ENCODE assay signal across 1 cellular context in the genomic region with DNA sequence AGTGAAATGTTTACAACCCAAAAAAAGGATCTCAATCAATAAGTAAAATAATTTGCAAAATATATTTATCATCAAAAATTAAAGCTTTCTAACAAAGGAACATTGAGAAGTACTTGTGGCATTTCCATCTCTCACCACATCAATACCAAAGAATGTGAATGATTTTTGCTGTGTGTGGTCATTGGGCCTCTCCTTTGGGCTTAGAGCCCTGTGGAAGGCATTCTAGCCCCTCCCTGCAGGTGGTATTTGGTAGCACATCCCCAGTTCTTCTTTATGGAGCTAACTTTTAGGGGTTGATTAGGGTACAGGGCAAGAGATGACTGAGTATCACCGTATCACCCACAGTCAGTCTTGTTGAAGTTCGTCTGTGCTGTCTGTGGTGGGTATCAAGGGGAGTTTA.
TF ChIP-seq lines count a peak whose summit lies in the region.

No MANE protein-coding gene starts in this region.

TF ChIP-seq in HepG2, 621 proteins besides CTCF, POLR2A, EP300 and RAD21 (continued from another document):
- TF ChIP-seq, protein P1, sequence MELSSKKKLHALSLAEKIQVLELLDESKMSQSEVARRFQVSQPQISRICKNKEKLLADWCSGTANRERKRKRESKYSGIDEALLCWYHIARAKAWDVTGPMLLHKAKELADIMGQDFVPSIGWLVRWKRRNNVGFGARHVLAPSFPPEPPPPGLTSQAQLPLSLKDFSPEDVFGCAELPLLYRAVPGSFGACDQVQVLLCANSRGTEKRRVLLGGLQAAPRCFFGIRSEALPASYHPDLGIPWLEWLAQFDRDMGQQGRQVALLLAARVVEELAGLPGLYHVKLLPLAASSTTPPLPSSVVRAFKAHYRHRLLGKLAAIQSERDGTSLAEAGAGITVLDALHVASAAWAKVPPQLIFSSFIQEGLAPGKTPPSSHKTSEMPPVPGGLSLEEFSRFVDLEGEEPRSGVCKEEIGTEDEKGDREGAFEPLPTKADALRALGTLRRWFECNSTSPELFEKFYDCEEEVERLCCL (CRISPR knock-in tag; IDR thresholded peaks at IDR 0.05; ENCODE audit: borderline replicate concordance) = no peak
TF ChIP-seq in HepG2: peak in this region for 0.
